8 cellular contexts compared by ENCODE assay signal in the genomic region with DNA sequence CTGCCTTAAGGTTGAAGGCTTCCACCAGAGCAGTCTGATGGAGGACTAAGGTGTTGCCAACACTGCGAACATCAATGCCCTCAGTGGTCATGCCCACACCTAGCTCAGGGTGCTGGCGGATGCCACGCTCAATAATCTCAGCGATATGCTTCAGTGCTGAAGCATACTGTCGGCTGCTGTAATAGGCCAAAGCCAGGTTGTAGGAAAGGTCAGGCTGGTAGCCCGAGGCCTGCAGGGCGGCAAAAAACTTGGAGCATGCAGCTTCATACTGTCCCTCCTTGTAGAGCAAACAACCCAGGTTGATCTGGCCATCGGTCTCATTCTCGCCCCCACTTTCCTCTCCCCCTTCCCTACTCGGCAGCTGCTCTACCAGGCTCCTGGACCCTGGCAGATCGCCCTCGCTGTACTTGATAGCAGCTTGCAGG.
A peak's percentile ranks its signal among the peaks of the same experiment; 100 is the strongest.
DNase-seq lines count a peak whose midpoint lies in the region; ATAC-seq, FAIRE-seq and TF ChIP-seq lines count a peak whose summit lies in the region.

No MANE protein-coding gene starts in this region.

- no peaks in the 10 kb centered on the region for H3K36me3 ChIP-seq in Loucy (ENCODE audit: insufficient read depth, low read length)
- no peaks in the 10 kb centered on the region for H3K36me3 ChIP-seq in breast epithelium
- H3K36me3 ChIP-seq in suprapubic skin, result no peaks in the 10 kb centered on the region

- intact Hi-C loops in breast epithelium (cut with DNase I; ENCODE audit: low total_unique reads), result no loop called here

- H3K4me3 ChIP-seq in Loucy (ENCODE audit: low read length, poor library complexity, severe bottlenecking), result peak overlapping the region; percentile 96
- H3K4me3 ChIP-seq in breast epithelium, result peak overlapping the region; percentile 76 to 84 (median 82)
- peak overlapping the region; percentile 67 for H3K4me3 ChIP-seq in suprapubic skin

- peaks cover 3% of the 10 kb centered on the region; the same call in 1 of the 2 replicates for H3F3A ChIP-seq in Loucy (ENCODE audit: low read depth)

- no peak for FAIRE-seq in GM12891 (lab: Jason Lieb, UNC)

- ATAC-seq in GM19467 (IDR thresholded peaks at IDR 0.05; ENCODE audit: unreplicated experiment) (no peak), GM18867 (IDR thresholded peaks at IDR 0.05; ENCODE audit: unreplicated experiment) (no peak)

- no peak for TF ChIP-seq EP300 in suprapubic skin (IDR thresholded peaks at IDR 0.05)

- DNase-seq in D341Med (ENCODE audit: low spot score) (peak; percentile 39), breast epithelium (ENCODE audit: low spot score in 2 of 2) (peak; percentile 28 to 81), left kidney (ENCODE audit: low read depth, low spot score) (peak; percentile 41), suprapubic skin (ENCODE audit: low spot score in 2 of 2) (peak in 1 of 2 donors; percentile 73), GM12891 (ENCODE audit: insufficient read length, low spot score) (no peak)

- H3K9ac ChIP-seq in Loucy (ENCODE audit: low read depth, low read length, poor library complexity, severe bottlenecking), result peak overlapping the region; percentile 88

- H3K9me3 ChIP-seq in Loucy (ENCODE audit: insufficient read depth, low read depth, low read length) (no peaks in the 10 kb centered on the region), breast epithelium (no peaks in the 10 kb centered on the region), suprapubic skin (no peaks in the 10 kb centered on the region)

- no peaks in the 10 kb centered on the region for H3K9me2 ChIP-seq in Loucy (replicated peaks; ENCODE audit: low read depth, low read length)

- peak overlapping the region; percentile 79 for H3K4me2 ChIP-seq in Loucy (ENCODE audit: low read depth, low read length, poor library complexity, severe bottlenecking)

- TF ChIP-seq CTCF in Loucy (conservative IDR thresholded peaks at IDR 0.05; ENCODE audit: low read length), result no peak
- no peak for TF ChIP-seq CTCF in breast epithelium (IDR thresholded peaks at IDR 0.05)
- TF ChIP-seq CTCF in suprapubic skin (IDR thresholded peaks at IDR 0.05), result no peak

- 72% methylated on average over 12 of the region's 12 CpGs for WGBS in suprapubic skin

- H4K20me1 ChIP-seq in Loucy (ENCODE audit: insufficient read depth, low read length, poor library complexity, severe bottlenecking), result no peaks in the 10 kb centered on the region

- H3K79me2 ChIP-seq in Loucy (ENCODE audit: insufficient read depth, low read length), result no peaks in the 10 kb centered on the region

- H3K4me1 ChIP-seq in Loucy (ENCODE audit: insufficient read depth, low read length, poor library complexity, severe bottlenecking) (peaks cover 16% of the 10 kb centered on the region), breast epithelium (no peaks in the 10 kb centered on the region), suprapubic skin (peaks cover 13% of the 10 kb centered on the region)

- TF ChIP-seq POLR2A in breast epithelium (IDR thresholded peaks at IDR 0.05) (no peak), suprapubic skin (IDR thresholded peaks at IDR 0.05) (no peak), GM12891 (IDR thresholded peaks at IDR 0.05; ENCODE audit: low read depth, low read length) (no peak)

- H2AFZ ChIP-seq in Loucy (ENCODE audit: low read length), result peak overlapping the region; percentile 100

- H3K27me3 ChIP-seq in Loucy (ENCODE audit: insufficient read depth, low read length, poor library complexity, severe bottlenecking), result no peaks in the 10 kb centered on the region
- no peaks in the 10 kb centered on the region for H3K27me3 ChIP-seq in breast epithelium
- no peaks in the 10 kb centered on the region for H3K27me3 ChIP-seq in suprapubic skin

- H3K27ac ChIP-seq in breast epithelium, result peak overlapping the region; percentile 96 to 98
- H3K27ac ChIP-seq in suprapubic skin, result peak overlapping the region; percentile 93

TF ChIP-seq in GM12891, 5 proteins besides CTCF, POLR2A, EP300 and RAD21:
- TF ChIP-seq TAF1 (IDR thresholded peaks at IDR 0.05; ENCODE audit: low read depth, low read length) (no peak), POLR2AphosphoS5 (IDR thresholded peaks at IDR 0.05; ENCODE audit: low read depth, low read length) (no peak), POU2F2 (IDR thresholded peaks at IDR 0.05; ENCODE audit: low read depth, low read length) (no peak), SPI1 (IDR thresholded peaks at IDR 0.05; ENCODE audit: low read depth, low read length) (no peak), PAX5 (IDR thresholded peaks at IDR 0.05; ENCODE audit: insufficient read depth, low read length, severe bottlenecking) (no peak)
